13 cellular contexts compared by ENCODE assay signal in genomic region chr17:27038676-27039075, GRCh38.
A peak's percentile ranks its signal among the peaks of the same experiment; 100 is the strongest.
DNase-seq lines count a peak whose midpoint lies in the region; ATAC-seq and TF ChIP-seq lines count a peak whose summit lies in the region.
"Had no signal": no experiment of that assay in that cellular context is flagged by ENCODE, and none has a peak within 500 bp of the region (broad histone marks: within the 10 kb centered on the region; RNA-seq: fewer than 3 reads in every experiment).

No MANE protein-coding gene starts in this region.

- no peak overlapping the region for H3K27ac Mint-ChIP-seq in activated T-helper 2 cell treated with anti-CD3 and anti-CD28 coated beads, Interferon-gamma antibody, Interleukin-2, Interleukin-4, amounts not matched to agents 10 μg/mL and 5 μg/mL and 100 μg/mL, durations not matched to agents 14 hours and 24 hours and 36 hours
- H3K27ac Mint-ChIP-seq in natural killer cell, result no peak overlapping the region
- H3K27ac Mint-ChIP-seq: activated naive CD8-positive, alpha-beta T cell; progenitor cell of endocrine pancreas had no signal

- DNase-seq in D341Med (ENCODE audit: low spot score), result peak; percentile 53
- peak; percentile 16 for DNase-seq in HCT116 (ENCODE audit: low read depth, low spot score)
- DNase-seq in NCI-H2171 treated with DMSO at 0.1 percent for 48 hours (lab: John Stamatoyannopoulos, UW), result peak; percentile 46
- peak; percentile 10 for DNase-seq in UCSD-AML1 (lab: John Stamatoyannopoulos, UW; ENCODE audit: unreplicated experiment)
- DNase-seq in activated T-helper 2 cell treated with anti-CD3 and anti-CD28 coated beads, Interferon-gamma antibody, Interleukin-2, Interleukin-4, amounts not matched to agents 10 μg/mL and 5 μg/mL and 100 μg/mL, durations not matched to agents 14 hours and 24 hours and 36 hours (ENCODE audit: low spot score), result no peak
- no peak for DNase-seq in natural killer cell
- no peak for DNase-seq in GM19240 (ENCODE audit: insufficient read length, low spot score)
- no peak for DNase-seq in dedifferentiated amniotic fluid mesenchymal stem cell (ENCODE audit: extremely low spot score)
- DNase-seq: midbrain; NCI-H2029 treated with DMSO at 0.1 percent for 48 hours; stimulated activated CD4-positive, alpha-beta T cell treated with anti-CD3 and anti-CD28 coated beads, Interleukin-4, amount 100 ng/mL, for 1 hour had no signal

- no peaks in the 10 kb centered on the region for H3K4me1 Mint-ChIP-seq in activated T-helper 2 cell treated with anti-CD3 and anti-CD28 coated beads, Interferon-gamma antibody, Interleukin-2, Interleukin-4, amounts not matched to agents 10 μg/mL and 5 μg/mL and 100 μg/mL, durations not matched to agents 14 hours and 24 hours and 36 hours (ENCODE audit: low read depth)
- no peaks in the 10 kb centered on the region for H3K4me1 Mint-ChIP-seq in natural killer cell

- no peaks in the 10 kb centered on the region for H3K36me3 Mint-ChIP-seq in activated T-helper 2 cell treated with anti-CD3 and anti-CD28 coated beads, Interferon-gamma antibody, Interleukin-2, Interleukin-4, amounts not matched to agents 10 μg/mL and 5 μg/mL and 100 μg/mL, durations not matched to agents 14 hours and 24 hours and 36 hours (ENCODE audit: low read depth)
- no peaks in the 10 kb centered on the region for H3K36me3 Mint-ChIP-seq in natural killer cell
- H3K36me3 Mint-ChIP-seq: activated naive CD8-positive, alpha-beta T cell had no signal

- H3K27me3 Mint-ChIP-seq in activated T-helper 2 cell treated with anti-CD3 and anti-CD28 coated beads, Interferon-gamma antibody, Interleukin-2, Interleukin-4, amounts not matched to agents 10 μg/mL and 5 μg/mL and 100 μg/mL, durations not matched to agents 14 hours and 24 hours and 36 hours (ENCODE audit: low read depth), result no peaks in the 10 kb centered on the region
- no peaks in the 10 kb centered on the region for H3K27me3 Mint-ChIP-seq in natural killer cell (ENCODE audit: low read depth in 2 of 2)
- H3K27me3 Mint-ChIP-seq: activated naive CD8-positive, alpha-beta T cell; progenitor cell of endocrine pancreas had no signal

- BruUV-seq in HCT116 (replicated peaks; lab: Mats Ljungman, UMichigan), result no TSS peak

- peaks cover 13% of the 10 kb centered on the region for H3K9me3 Mint-ChIP-seq in activated T-helper 2 cell treated with anti-CD3 and anti-CD28 coated beads, Interferon-gamma antibody, Interleukin-2, Interleukin-4, amounts not matched to agents 10 μg/mL and 5 μg/mL and 100 μg/mL, durations not matched to agents 14 hours and 24 hours and 36 hours
- peaks cover 3 to 9% of the 10 kb centered on the region in 2 donors for H3K9me3 Mint-ChIP-seq in natural killer cell

- RAD21 ChIA-PET in HCT116 (lab: Charles Lee; ENCODE audit: low non-redundant PET in 1 of 2, low total read pairs in 2 of 2, uncharacterized antibody in 2 of 2, unreplicated experiment in 2 of 2), result interaction anchor here in 1 of 2 experiments (0.7 kb wide), 1 partner anchor 10 kb away, joined by 7 read pairs; no protein-coding TSS in a partner anchor

- TF ChIP-seq CTCF in HCT116 (IDR thresholded peaks at IDR 0.05 in 2 of 3, conservative IDR thresholded peaks at IDR 0.05 in 1 of 3; ENCODE audit: borderline replicate concordance in 1 of 3, insufficient read depth in 1 of 3, low read depth in 2 of 3, low read length in 2 of 3) (peak in 2 of 3 experiments; percentile 43 to 63; a peak in 4 of 6 replicates), natural killer cell (IDR thresholded peaks at IDR 0.05) (no peak)

- intact Hi-C loops in HCT116 (cut with micrococcal nuclease), result no loop called here
- intact Hi-C loops in activated T-helper 2 cell treated with anti-CD3 and anti-CD28 coated beads, Interferon-gamma antibody, Interleukin-2, Interleukin-4, amounts not matched to agents 10 μg/mL and 5 μg/mL and 100 μg/mL, durations not matched to agents 14 hours and 24 hours and 36 hours (cut with micrococcal nuclease), result no loop called here
- intact Hi-C loops in natural killer cell (cut with micrococcal nuclease), result no loop called here

- H3K79me2 ChIP-seq in HCT116 (ENCODE audit: insufficient read depth, low read length), result no peaks in the 10 kb centered on the region

- CTCF ChIA-PET in HCT116 (lab: Charles Lee), result no interaction called here

- POLR2A ChIA-PET in HCT116 (lab: Charles Lee), result no interaction called here

- TF ChIP-seq RAD21 in HCT116 (IDR thresholded peaks at IDR 0.05; ENCODE audit: low read depth), result peak; percentile 18; the same call in 1 of the 2 replicates

- no peak for TF ChIP-seq POLR2A in HCT116 (IDR thresholded peaks at IDR 0.05; ENCODE audit: borderline replicate concordance, extremely low read depth, insufficient read depth, insufficient read length)

- no peaks in the 10 kb centered on the region for H3K9me2 ChIP-seq in HCT116 (ENCODE audit: insufficient read depth)

- no peaks in the 10 kb centered on the region for H4K20me1 ChIP-seq in HCT116 (ENCODE audit: insufficient read depth)

- no peaks in the 10 kb centered on the region for H3K9me3 ChIP-seq in HCT116 (ENCODE audit: control insufficient read depth in 1 of 2, insufficient read depth in 1 of 2, low read depth in 1 of 2, low read length in 2 of 2)

- H3K4me3 ChIP-seq in HCT116 (replicated peaks in 1 of 2; ENCODE audit: low read depth in 1 of 2, low read length in 2 of 2), result no peak overlapping the region

- H3K27me3 ChIP-seq in HCT116 (ENCODE audit: insufficient read depth, low read length), result no peaks in the 10 kb centered on the region

- no peak overlapping the region for H3K9ac ChIP-seq in HCT116 (ENCODE audit: low read length)

- peak; percentile 85 for ATAC-seq in HCT116
- no peak for ATAC-seq in natural killer cell

- no peaks in the 10 kb centered on the region for H3K36me3 ChIP-seq in HCT116 (ENCODE audit: control insufficient read depth in 1 of 2, insufficient read depth in 2 of 2, low read length in 2 of 2)

- no peak overlapping the region for H3K27ac ChIP-seq in HCT116 (ENCODE audit: low read depth, low read length)

- no peak overlapping the region for H3K4me3 Mint-ChIP-seq in activated T-helper 2 cell treated with anti-CD3 and anti-CD28 coated beads, Interferon-gamma antibody, Interleukin-2, Interleukin-4, amounts not matched to agents 10 μg/mL and 5 μg/mL and 100 μg/mL, durations not matched to agents 14 hours and 24 hours and 36 hours (ENCODE audit: low read depth)
- H3K4me3 Mint-ChIP-seq in natural killer cell, result no peak overlapping the region
- H3K4me3 Mint-ChIP-seq: activated naive CD8-positive, alpha-beta T cell had no signal

- no peak overlapping the region for H3K4me2 ChIP-seq in HCT116 (ENCODE audit: low read length)

- H2AFZ ChIP-seq in HCT116 (ENCODE audit: low read depth, low read length, poor library complexity, severe bottlenecking), result no peak overlapping the region

- no peaks in the 10 kb centered on the region for H3K4me1 ChIP-seq in HCT116 (ENCODE audit: control insufficient read depth in 1 of 2, insufficient read depth in 2 of 2, low read length in 2 of 2)

TF ChIP-seq in HCT116, 20 proteins besides CTCF, POLR2A, EP300 and RAD21:
- TF ChIP-seq MAX (IDR thresholded peaks at IDR 0.05) (no peak), EZH2phosphoT487 (IDR thresholded peaks at IDR 0.05; ENCODE audit: borderline replicate concordance) (no peak), EGR1 (IDR thresholded peaks at IDR 0.05; ENCODE audit: low read depth) (no peak), CBX3 (IDR thresholded peaks at IDR 0.05; ENCODE audit: low read depth) (no peak), SP1 (IDR thresholded peaks at IDR 0.05; ENCODE audit: low read depth) (no peak), ZBTB33 (IDR thresholded peaks at IDR 0.05; ENCODE audit: extremely low read depth, insufficient replicate concordance, low read length) (no peak), POLR2AphosphoS5 (IDR thresholded peaks at IDR 0.05; ENCODE audit: low read depth, low read length) (no peak), ELF1 (IDR thresholded peaks at IDR 0.05; ENCODE audit: borderline replicate concordance, low read depth) (no peak), JUND (IDR thresholded peaks at IDR 0.05) (no peak), ZFX (IDR thresholded peaks at IDR 0.05) (no peak), ATF3 (IDR thresholded peaks at IDR 0.05) (no peak), SRF (IDR thresholded peaks at IDR 0.05; ENCODE audit: low read depth) (no peak)

Comparison
In these comparisons a context has a peak if more than half of its experiments do, and no peak if none do; other contexts are left out.
1. DNase-seq: peak in D341Med (single experiment), HCT116 (single experiment), NCI-H2171 treated with DMSO at 0.1 percent for 48 hours (single experiment) and UCSD-AML1 (single experiment); none in activated T-helper 2 cell treated with anti-CD3 and anti-CD28 coated beads, Interferon-gamma antibody, Interleukin-2, Interleukin-4, amounts not matched to agents 10 μg/mL and 5 μg/mL and 100 μg/mL, durations not matched to agents 14 hours and 24 hours and 36 hours (single experiment), natural killer cell (single experiment), GM19240 (single experiment) and dedifferentiated amniotic fluid mesenchymal stem cell (single experiment).